Comparison of ENCODE assay signal across 25 cellular contexts in the genomic region with DNA sequence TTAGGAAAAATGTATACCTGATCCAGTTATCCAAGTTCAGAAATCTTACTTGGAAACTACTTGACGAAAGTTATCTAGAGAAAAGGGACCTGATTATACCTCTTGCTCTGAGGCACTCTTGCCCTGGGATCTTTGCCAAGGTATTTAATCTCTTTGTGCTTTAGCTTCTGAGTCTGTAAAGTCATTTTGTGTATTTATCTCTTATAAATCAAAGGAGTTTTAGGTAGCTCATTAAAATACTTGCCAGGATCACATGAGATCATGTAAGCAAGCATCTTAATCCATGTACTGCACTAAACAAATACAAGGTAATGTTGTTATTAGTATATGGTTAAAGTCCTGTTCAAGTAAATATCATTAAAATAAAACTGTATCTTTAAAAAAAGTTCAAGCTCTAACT.
"Had no signal": no experiment of that assay in that cellular context is flagged by ENCODE, and none has a peak within 500 bp of the region (broad histone marks: within the 10 kb centered on the region; RNA-seq: fewer than 3 reads in every experiment).

No MANE protein-coding gene starts in this region.

- H3K27me3 ChIP-seq: cardiac muscle cell, right lobe of liver, testis, transverse colon had no signal

- DNase-seq: activated CD4-positive, alpha-beta T cell treated with anti-CD3 and anti-CD28 coated beads for 4 hours; activated CD4-positive, alpha-beta T cell treated with anti-CD3 and anti-CD28 coated beads, Interleukin-2, amount 50 U/mL, for 4 hours; activated CD8-positive, alpha-beta memory T cell treated with anti-CD3 and anti-CD28 coated beads for 24 hours; activated effector memory CD4-positive, alpha-beta T cell treated with Interleukin-2 at 50 U/mL for 16 hours; activated naive CD4-positive, alpha-beta T cell treated with Interleukin-2 at 50 U/mL for 16 hours; aorta; cerebellar nuclear complex; dorsolateral prefrontal cortex; effector memory CD4-positive, alpha-beta T cell; left ventricle myocardium inferior; mesendoderm; mucosa of descending colon; posterior cingulate gyrus; right lobe of liver; stimulated activated CD4-positive, alpha-beta T cell treated with anti-CD3 and anti-CD28 coated beads, Interleukin-2, amount 100 ng/mL, for 48 hours; stimulated activated naive CD4-positive, alpha-beta T cell treated with Interleukin-2 at 50 U/mL for 16 hours; testis; transverse colon had no signal

- H3K4me3 ChIP-seq: cardiac muscle cell, coronary artery, dorsolateral prefrontal cortex, left ventricle myocardium inferior, lung, mucosa of descending colon, right lobe of liver, testis, transverse colon had no signal

- H3K4me1 ChIP-seq: left ventricle myocardium inferior, right lobe of liver, testis, transverse colon had no signal

- H3K9me3 ChIP-seq: left ventricle myocardium inferior, mucosa of descending colon, right lobe of liver, testis, transverse colon had no signal

- FAIRE-seq: frontal cortex, islet of Langerhans, urothelium cell line had no signal

- H3K27ac ChIP-seq: cardiac muscle cell, coronary artery, dorsolateral prefrontal cortex, left ventricle myocardium inferior, right lobe of liver, testis, transverse colon had no signal

- H3K36me3 ChIP-seq: cardiac muscle cell, left ventricle myocardium inferior, right lobe of liver, transverse colon had no signal

- ATAC-seq: mucosa of descending colon; natural killer cell treated with Interleukin-12 subunit alpha and Interleukin-12 subunit beta and Interleukin-15 and Interleukin-18, amount 100 ng/mL, for 72 hours; right lobe of liver had no signal
